In the genomic region with DNA sequence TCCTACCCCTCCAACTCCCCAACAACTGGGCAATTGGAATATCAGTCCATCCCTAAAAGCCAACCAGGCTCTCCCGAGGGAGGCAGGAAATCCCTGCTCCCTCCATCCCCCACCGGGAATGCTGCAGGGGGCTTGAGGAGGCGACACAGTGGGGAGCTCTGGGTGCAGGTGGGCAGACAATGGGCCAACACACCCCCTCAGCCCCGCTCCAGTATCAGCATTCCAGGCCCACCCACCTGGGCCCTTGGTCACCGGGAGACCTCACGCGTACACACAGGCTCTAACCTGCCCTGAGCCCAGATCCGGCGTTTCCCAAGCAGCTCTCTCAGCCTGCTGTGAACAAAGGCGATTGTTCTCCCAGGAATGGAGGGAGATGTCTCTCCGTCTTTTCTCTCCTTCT, we compare ENCODE assay signal across 1 cellular context.
TF ChIP-seq lines count a peak whose summit lies in the region.

No MANE protein-coding gene starts in this region.

TF ChIP-seq in WTC11, 78 proteins besides CTCF, POLR2A, EP300 and RAD21 (continued from another document):
- TF ChIP-seq, protein P1, sequence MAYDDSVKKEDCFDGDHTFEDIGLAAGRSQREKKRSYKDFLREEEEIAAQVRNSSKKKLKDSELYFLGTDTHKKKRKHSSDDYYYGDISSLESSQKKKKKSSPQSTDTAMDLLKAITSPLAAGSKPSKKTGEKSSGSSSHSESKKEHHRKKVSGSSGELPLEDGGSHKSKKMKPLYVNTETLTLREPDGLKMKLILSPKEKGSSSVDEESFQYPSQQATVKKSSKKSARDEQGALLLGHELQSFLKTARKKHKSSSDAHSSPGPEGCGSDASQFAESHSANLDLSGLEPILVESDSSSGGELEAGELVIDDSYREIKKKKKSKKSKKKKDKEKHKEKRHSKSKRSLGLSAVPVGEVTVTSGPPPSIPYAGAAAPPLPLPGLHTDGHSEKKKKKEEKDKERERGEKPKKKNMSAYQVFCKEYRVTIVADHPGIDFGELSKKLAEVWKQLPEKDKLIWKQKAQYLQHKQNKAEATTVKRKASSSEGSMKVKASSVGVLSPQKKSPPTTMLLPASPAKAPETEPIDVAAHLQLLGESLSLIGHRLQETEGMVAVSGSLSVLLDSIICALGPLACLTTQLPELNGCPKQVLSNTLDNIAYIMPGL (CRISPR knock-in tag; IDR thresholded peaks at IDR 0.05): no peak
